ENCODE assay signal across 8 cellular contexts in the genomic region with DNA sequence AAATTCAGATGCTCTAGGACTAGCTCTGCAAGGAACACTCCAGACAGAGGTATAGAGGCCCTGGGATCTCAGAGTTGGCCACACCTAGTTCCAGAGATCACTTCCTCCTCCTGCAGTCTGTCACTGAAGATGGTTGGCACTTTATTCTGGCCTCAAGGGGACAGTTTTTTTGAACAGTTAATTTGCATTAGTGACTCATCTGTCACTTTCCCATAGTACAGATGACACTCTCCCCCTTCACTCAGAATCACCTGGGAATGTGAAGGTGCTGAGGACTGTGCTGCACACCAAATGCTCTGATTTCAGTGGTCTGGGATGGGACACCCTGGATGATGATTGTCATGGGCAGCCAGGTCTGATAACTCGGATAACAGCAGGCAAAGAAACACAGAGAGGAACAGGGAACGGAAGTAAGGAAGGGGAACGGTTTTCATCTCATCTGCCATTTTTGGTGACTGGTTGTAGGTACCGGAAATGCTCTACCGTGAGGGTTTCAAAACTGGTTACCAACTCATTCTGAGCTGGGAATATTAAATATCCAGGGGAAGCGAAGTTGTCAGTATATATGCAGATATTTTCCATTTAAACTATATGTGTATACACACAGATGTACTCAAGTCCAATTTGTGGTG.
A peak's percentile ranks its signal among the peaks of the same experiment; 100 is the strongest.
DNase-seq lines count a peak whose midpoint lies in the region; ATAC-seq and TF ChIP-seq lines count a peak whose summit lies in the region.
"Had no signal": no experiment of that assay in that cellular context is flagged by ENCODE, and none has a peak within 500 bp of the region (broad histone marks: within the 10 kb centered on the region; RNA-seq: fewer than 3 reads in every experiment).

No MANE protein-coding gene starts in this region.

- peaks cover 21% of the 10 kb centered on the region for H3K4me1 Mint-ChIP-seq in HFFc6 (ENCODE audit: low read depth)

- ATAC-seq in GM19025 (IDR thresholded peaks at IDR 0.05; ENCODE audit: low read depth, unreplicated experiment) (peak; percentile 90), GM21825 (IDR thresholded peaks at IDR 0.05; ENCODE audit: unreplicated experiment) (peak; percentile 93), HG03565 (IDR thresholded peaks at IDR 0.05; ENCODE audit: unreplicated experiment) (peak; percentile 98), mucosa of descending colon (peak; percentile 84), Right ventricle myocardium superior (ENCODE audit: poor library complexity) (no peak)

- H3K36me3 Mint-ChIP-seq in HFFc6 (ENCODE audit: low read depth), result no peaks in the 10 kb centered on the region

- no peak overlapping the region for H3K4me3 Mint-ChIP-seq in HFFc6
- H3K4me3 Mint-ChIP-seq: nephron had no signal

- H3K27me3 Mint-ChIP-seq in HFFc6 (ENCODE audit: insufficient read depth), result peaks cover 2% of the 10 kb centered on the region

- H3K4me3 ChIP-seq in mucosa of descending colon, result no peak overlapping the region
- H3K4me3 ChIP-seq in WERI-Rb-1 (ENCODE audit: low read depth, low read length), result no peak overlapping the region

- H3K9me3 ChIP-seq in mucosa of descending colon (no peaks in the 10 kb centered on the region), WERI-Rb-1 (ENCODE audit: severe bottlenecking) (no peaks in the 10 kb centered on the region)

- H3K27ac Mint-ChIP-seq in HFFc6, result no peak overlapping the region

- H3K36me3 ChIP-seq in mucosa of descending colon (ENCODE audit: low read depth), result no peaks in the 10 kb centered on the region
- H3K36me3 ChIP-seq in WERI-Rb-1, result no peaks in the 10 kb centered on the region

- no peak for DNase-seq in mucosa of descending colon
- DNase-seq in Right ventricle myocardium superior, result no peak
- DNase-seq in HFFc6, result no peak
- DNase-seq in WERI-Rb-1, result no peak

- H3K27ac ChIP-seq in WERI-Rb-1, result no peak overlapping the region

- no peak for TF ChIP-seq CTCF in mucosa of descending colon (IDR thresholded peaks at IDR 0.05)
- no peak for TF ChIP-seq CTCF in HFFc6 (IDR thresholded peaks at IDR 0.05)
- no peak for TF ChIP-seq CTCF in WERI-Rb-1 (IDR thresholded peaks at IDR 0.05; ENCODE audit: low read depth, low read length)

- H3K27me3 ChIP-seq in WERI-Rb-1 (ENCODE audit: insufficient read depth, low read depth, severe bottlenecking), result peaks cover 63% of the 10 kb centered on the region

- no peaks in the 10 kb centered on the region for H3K9me3 Mint-ChIP-seq in HFFc6
- H3K9me3 Mint-ChIP-seq: nephron had no signal

- H3K4me1 ChIP-seq in mucosa of descending colon (ENCODE audit: low read depth), result peaks cover 3% of the 10 kb centered on the region

- intact Hi-C loops in mucosa of descending colon (cut with DNase I, micrococcal nuclease), result no loop called here
- intact Hi-C loops in Right ventricle myocardium superior (cut with DNase I), result no loop called here
